In genomic region chr3:72624656-72625055, GRCh38 we compare ENCODE assay signal across 18 cellular contexts.
DNase-seq lines count a peak whose midpoint lies in the region; ATAC-seq and TF ChIP-seq lines count a peak whose summit lies in the region.
"Had no signal": no experiment of that assay in that cellular context is flagged by ENCODE, and none has a peak within 500 bp of the region (broad histone marks: within the 10 kb centered on the region; RNA-seq: fewer than 3 reads in every experiment).

No MANE protein-coding gene starts in this region.

- H3K4me1 ChIP-seq in PC-9 (replicated peaks; ENCODE audit: insufficient read depth), result peaks cover 54% of the 10 kb centered on the region
- H3K4me1 ChIP-seq in stomach, result peaks cover 0 to 10% (median 0%) of the 10 kb centered on the region in 4 donors

- H3F3A ChIP-seq in PC-9 (ENCODE audit: insufficient read depth, low read depth), result peaks cover 47% of the 10 kb centered on the region

- H3K27ac Mint-ChIP-seq in activated T-cell treated with anti-CD3 and anti-CD28 coated beads, Interleukin-2, amount 50 U/mL, for 72 hours, result peak overlapping the region; percentile 16
- peak overlapping the region; percentile 61 for H3K27ac Mint-ChIP-seq in endothelial cell (ENCODE audit: unreplicated experiment)
- no peak overlapping the region for H3K27ac Mint-ChIP-seq in WTC11
- H3K27ac Mint-ChIP-seq: CD4-positive, CD25-positive, alpha-beta regulatory T cell; IgD-negative memory B cell had no signal

- no peaks in the 10 kb centered on the region for H3K9me2 ChIP-seq in PC-9 (ENCODE audit: insufficient read depth)

- peaks cover 0 to 5% of the 10 kb centered on the region in 2 donors for H3K9me3 Mint-ChIP-seq in activated T-cell treated with anti-CD3 and anti-CD28 coated beads, Interleukin-2, amount 50 U/mL, for 72 hours
- H3K9me3 Mint-ChIP-seq in activated T-cell treated with anti-CD3 and anti-CD28 coated beads, Interleukin-2, amount 50 U/mL, for 4 hours, result peaks cover 3% of the 10 kb centered on the region
- H3K9me3 Mint-ChIP-seq in endothelial cell (ENCODE audit: unreplicated experiment) (no peaks in the 10 kb centered on the region), WTC11 (no peaks in the 10 kb centered on the region)

- peak overlapping the region; percentile 93 for H3K27ac ChIP-seq in PC-9
- no peak overlapping the region for H3K27ac ChIP-seq in stomach
- H3K27ac ChIP-seq: 22Rv1, BLaER1, GM23248 had no signal

- 68 to 95% (median 91%) methylated on average over 2 of the region's 2 CpGs for WGBS in stomach, 5 donors

- no peaks in the 10 kb centered on the region for H3K36me3 Mint-ChIP-seq in activated T-cell treated with anti-CD3 and anti-CD28 coated beads, Interleukin-2, amount 50 U/mL, for 72 hours (ENCODE audit: insufficient read depth in 2 of 2)
- H3K36me3 Mint-ChIP-seq in activated T-cell treated with anti-CD3 and anti-CD28 coated beads, Interleukin-2, amount 50 U/mL, for 4 hours (ENCODE audit: insufficient read depth), result no peaks in the 10 kb centered on the region
- H3K36me3 Mint-ChIP-seq in endothelial cell (ENCODE audit: low read depth, unreplicated experiment) (no peaks in the 10 kb centered on the region), WTC11 (no peaks in the 10 kb centered on the region)
- H3K36me3 Mint-ChIP-seq: CD4-positive, CD25-positive, alpha-beta regulatory T cell had no signal

- no TSS peak for BruUV-seq in PC-9 (replicated peaks; lab: Mats Ljungman, UMichigan)

- TF ChIP-seq CTCF in PC-9 (conservative IDR thresholded peaks at IDR 0.05) (no peak), endothelial cell (IDR thresholded peaks at IDR 0.05; ENCODE audit: unreplicated experiment) (no peak), WTC11 (IDR thresholded peaks at IDR 0.05) (no peak), stomach (IDR thresholded peaks at IDR 0.05) (no peak)

- no peak overlapping the region for H2AFZ ChIP-seq in PC-9
- H2AFZ ChIP-seq: GM23248 had no signal

- H3K9me3 ChIP-seq in PC-9 (ENCODE audit: insufficient read depth, low read depth) (no peaks in the 10 kb centered on the region), stomach (no peaks in the 10 kb centered on the region)
- H3K9me3 ChIP-seq: BLaER1 had no signal

- H3K27me3 ChIP-seq in PC-9 (ENCODE audit: insufficient read depth, low read depth) (no peaks in the 10 kb centered on the region), stomach (no peaks in the 10 kb centered on the region)
- H3K27me3 ChIP-seq: BLaER1 had no signal

- no peak for TF ChIP-seq POLR2A in stomach (IDR thresholded peaks at IDR 0.05)

- no peaks in the 10 kb centered on the region for H3K36me3 ChIP-seq in PC-9 (ENCODE audit: low read depth)
- H3K36me3 ChIP-seq in stomach, result no peaks in the 10 kb centered on the region
- H3K36me3 ChIP-seq: BLaER1 had no signal

- H3K79me2 ChIP-seq in PC-9 (ENCODE audit: low read depth), result no peaks in the 10 kb centered on the region

- ATAC-seq in activated T-cell treated with anti-CD3 and anti-CD28 coated beads, Interleukin-2, amount 50 U/mL, for 72 hours (replicated peaks in 1 of 2), result no peak
- no peak for ATAC-seq in activated T-cell treated with anti-CD3 and anti-CD28 coated beads, Interleukin-2, amount 50 U/mL, for 4 hours
- ATAC-seq in WTC11 (no peak), left lobe of liver (no peak)
- ATAC-seq: HCT116 had no signal

- no peak overlapping the region for H3K4me3 Mint-ChIP-seq in activated T-cell treated with anti-CD3 and anti-CD28 coated beads, Interleukin-2, amount 50 U/mL, for 72 hours
- no peak overlapping the region for H3K4me3 Mint-ChIP-seq in activated T-cell treated with anti-CD3 and anti-CD28 coated beads, Interleukin-2, amount 50 U/mL, for 4 hours
- H3K4me3 Mint-ChIP-seq in endothelial cell (ENCODE audit: unreplicated experiment) (no peak overlapping the region), WTC11 (no peak overlapping the region)
- H3K4me3 Mint-ChIP-seq: CD4-positive, CD25-positive, alpha-beta regulatory T cell; IgD-negative memory B cell had no signal

- H3K4me2 ChIP-seq in PC-9, result peak overlapping the region; percentile 62
- H3K4me2 ChIP-seq: BLaER1 had no signal

- H3K4me3 ChIP-seq in PC-9 (peak overlapping the region; percentile 14; the same call in 1 of the 2 replicates), stomach (no peak overlapping the region)
- H3K4me3 ChIP-seq: BLaER1, GM23248 had no signal

- no peak for DNase-seq in activated T-cell treated with anti-CD3 and anti-CD28 coated beads, Interleukin-2, amount 50 U/mL, for 72 hours
- DNase-seq in activated T-cell treated with anti-CD3 and anti-CD28 coated beads, Interleukin-2, amount 50 U/mL, for 4 hours, result no peak
- DNase-seq in PC-9 (no peak), endothelial cell (ENCODE audit: low spot score) (no peak), WTC11 (ENCODE audit: low spot score) (no peak), left lobe of liver (ENCODE audit: low spot score) (no peak), stomach (no peak)
- DNase-seq: AML-193; CD4-positive, CD25-positive, alpha-beta regulatory T cell; COR-L47; DMS153; DMS79 treated with DMSO at 0.1 percent for 48 hours; EL; GM23248 had no signal

- CTCF ChIA-PET in PC-9 (lab: Charles Lee) (no interaction called here), WTC11 (lab: Charles Lee) (no interaction called here)

- H3K4me1 Mint-ChIP-seq in activated T-cell treated with anti-CD3 and anti-CD28 coated beads, Interleukin-2, amount 50 U/mL, for 72 hours (ENCODE audit: low read depth), result peaks cover 54% of the 10 kb centered on the region
- peaks cover 20% of the 10 kb centered on the region for H3K4me1 Mint-ChIP-seq in activated T-cell treated with anti-CD3 and anti-CD28 coated beads, Interleukin-2, amount 50 U/mL, for 4 hours (ENCODE audit: low read depth)
- H3K4me1 Mint-ChIP-seq in endothelial cell (ENCODE audit: unreplicated experiment), result peaks cover 7% of the 10 kb centered on the region
- H3K4me1 Mint-ChIP-seq in WTC11, result peaks cover 19% of the 10 kb centered on the region

- intact Hi-C loops in PC-9 (cut with micrococcal nuclease; ENCODE audit: unreplicated experiment), result loop anchor here (5.0 kb wide), 1 partner anchor 32 kb away; no protein-coding TSS in a partner anchor
- intact Hi-C loops in stomach (cut with DNase I; ENCODE audit: low total_unique reads), result no loop called here

- H3K27me3 Mint-ChIP-seq in activated T-cell treated with anti-CD3 and anti-CD28 coated beads, Interleukin-2, amount 50 U/mL, for 72 hours (ENCODE audit: low read depth), result no peaks in the 10 kb centered on the region
- peaks cover 1% of the 10 kb centered on the region for H3K27me3 Mint-ChIP-seq in activated T-cell treated with anti-CD3 and anti-CD28 coated beads, Interleukin-2, amount 50 U/mL, for 4 hours (ENCODE audit: low read depth)
- H3K27me3 Mint-ChIP-seq in endothelial cell (ENCODE audit: unreplicated experiment) (peaks cover 6% of the 10 kb centered on the region), WTC11 (ENCODE audit: low read depth) (no peaks in the 10 kb centered on the region)

- H4K20me1 ChIP-seq in PC-9 (ENCODE audit: insufficient read depth), result no peaks in the 10 kb centered on the region
- H4K20me1 ChIP-seq: BLaER1 had no signal

- POLR2A ChIA-PET in PC-9 (lab: Charles Lee; ENCODE audit: unreplicated experiment), result no interaction called here
- POLR2A ChIA-PET in WTC11 (lab: Charles Lee), result no interaction called here

- TF ChIP-seq EP300 in stomach (IDR thresholded peaks at IDR 0.05), result no peak

TF ChIP-seq in WTC11, 78 proteins besides CTCF, POLR2A, EP300 and RAD21:
- TF ChIP-seq MYBL2 (CRISPR knock-in tag; IDR thresholded peaks at IDR 0.05) (no peak), USF1 (CRISPR knock-in tag; IDR thresholded peaks at IDR 0.05) (no peak)
